ENCODE assay signal across 21 cellular contexts in the genomic region with DNA sequence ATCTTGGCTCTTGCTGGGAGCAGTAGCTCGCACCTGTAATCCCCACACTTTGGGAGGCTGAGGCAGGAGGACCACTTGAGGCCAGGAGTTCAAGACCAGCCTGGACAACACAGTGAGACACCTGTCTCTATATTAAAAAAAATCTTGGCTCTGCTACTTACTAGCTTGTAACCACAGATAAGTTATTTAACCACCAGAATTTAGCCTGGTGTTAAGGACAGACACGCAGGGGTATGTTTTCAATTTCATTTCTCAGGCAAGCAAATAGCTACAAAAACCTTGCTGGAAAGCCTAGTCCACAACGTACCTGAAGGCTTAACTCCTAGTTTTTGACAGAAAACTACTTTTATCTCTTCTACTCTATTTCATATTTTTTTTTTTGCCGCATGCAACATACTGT.
DNase-seq lines count a peak whose midpoint lies in the region; ATAC-seq and TF ChIP-seq lines count a peak whose summit lies in the region.
"Had no signal": no experiment of that assay in that cellular context is flagged by ENCODE, and none has a peak within 500 bp of the region (broad histone marks: within the 10 kb centered on the region; RNA-seq: fewer than 3 reads in every experiment).

No MANE protein-coding gene starts in this region.

- no peak for TF ChIP-seq CTCF in GM10248 (IDR thresholded peaks at IDR 0.05; ENCODE audit: control extremely low read depth, extremely low read depth, low read depth, missing control alignments)

- CTCF ChIA-PET in GM10248 (lab: Yijun Ruan, JAX): interaction anchor here (0.8 to 2.2 kb wide), 2 partner anchors 10 to 25 kb away, joined by 3 to 7 read pairs; partner anchors contain the start of gene GFI1

- ATAC-seq in GM18498 (IDR thresholded peaks at IDR 0.05; ENCODE audit: unreplicated experiment) (peak; percentile 87), GM19438 (IDR thresholded peaks at IDR 0.05; ENCODE audit: low read depth, unreplicated experiment) (peak; percentile 84), HG02763 (IDR thresholded peaks at IDR 0.05; ENCODE audit: unreplicated experiment) (peak; percentile 75), HG03342 (IDR thresholded peaks at IDR 0.05; ENCODE audit: unreplicated experiment) (peak; percentile 70), GM19328 (IDR thresholded peaks at IDR 0.05; ENCODE audit: unreplicated experiment) (no peak)
- ATAC-seq: activated CD8-positive, alpha-beta T cell treated with anti-CD3 and anti-CD28 coated beads, Interleukin-2, amount 10 ng/mL, durations not matched to agents 7 days and 5 days; activated naive CD8-positive, alpha-beta T cell treated with anti-CD3 and anti-CD28 coated beads, Interleukin-2, amount 50 U/mL, for 24 hours; GM23338; lower lobe of right lung; Panc1; pancreas had no signal

- no peak for DNase-seq in kidney tubule cell (ENCODE audit: low spot score)
- no peak for DNase-seq in GM10248 (ENCODE audit: extremely low spot score)
- no peak for DNase-seq in T1000 (lab: John Stamatoyannopoulos, UW)
- DNase-seq: activated CD4-positive, CD25-positive, alpha-beta regulatory T cell; activated CD8-positive, alpha-beta T cell treated with anti-CD3 and anti-CD28 coated beads, Interleukin-2, amount 10 ng/mL, durations not matched to agents 7 days and 5 days; activated naive CD8-positive, alpha-beta T cell treated with anti-CD3 and anti-CD28 coated beads, Interleukin-2, amount 50 U/mL, for 24 hours; CD4-positive, CD25-positive, alpha-beta regulatory T cell; Karpas-422; lower lobe of right lung; NCI-H1105 treated with DMSO at 0.1 percent for 48 hours; NCI-H2171 treated with DMSO at 0.1 percent for 48 hours; NCI-H82; pancreas; stimulated activated CD4-positive, alpha-beta T cell treated with anti-CD3 and anti-CD28 coated beads, Interleukin-2, amount 100 ng/mL, for 24 hours had no signal

- POLR2A ChIA-PET in GM10248 (lab: Yijun Ruan, JAX): no interaction called here
